Comparison of ENCODE assay signal across 9 cellular contexts in genomic region chr4:113978561-113979156, GRCh38. TPM values are rescaled to one million over a fixed set of nuclear protein-coding genes. Genes with fewer than 3 reads are reported as not detected.
A peak's percentile ranks its signal among the peaks of the same experiment; 100 is the strongest.
DNase-seq lines count a peak whose midpoint lies in the region; ATAC-seq and TF ChIP-seq lines count a peak whose summit lies in the region.
"Had no signal": no experiment of that assay in that cellular context is flagged by ENCODE, and none has a peak within 500 bp of the region (broad histone marks: within the 10 kb centered on the region; RNA-seq: fewer than 3 reads in every experiment).

No MANE protein-coding gene starts in this region.

- H3K9ac ChIP-seq in MM.1S (ENCODE audit: low read length), result no peak overlapping the region

- H3K4me3 ChIP-seq in brain microvascular endothelial cell (ENCODE audit: low read depth, low read length) (peak overlapping the region; percentile 72), kidney epithelial cell (ENCODE audit: low read depth, low read length) (peak overlapping the region; percentile 75), testis (peak overlapping the region; percentile 57 to 75), MM.1S (ENCODE audit: low read length) (no peak overlapping the region)

- H3K27ac ChIP-seq in brain microvascular endothelial cell (peak overlapping the region; percentile 74), testis (peak overlapping the region; percentile 53 to 81), MM.1S (ENCODE audit: low read length) (no peak overlapping the region)

- H3K27me3 ChIP-seq in brain microvascular endothelial cell (replicated peaks) (no peaks in the 10 kb centered on the region), kidney epithelial cell (ENCODE audit: control insufficient read depth, insufficient read depth, low read length) (no peaks in the 10 kb centered on the region), testis (no peaks in the 10 kb centered on the region), MM.1S (replicated peaks; ENCODE audit: insufficient read depth, low read length) (no peaks in the 10 kb centered on the region)

- no peak overlapping the region for H3K4me2 ChIP-seq in MM.1S (ENCODE audit: low read depth, low read length)

- DNase-seq in DMS153 treated with DMSO at 0.1 percent for 48 hours (lab: John Stamatoyannopoulos, UW; ENCODE audit: unreplicated experiment), result peak; percentile 49
- no peak for DNase-seq in DMS153 (lab: John Stamatoyannopoulos, UW)
- DNase-seq in brain microvascular endothelial cell, result no peak
- DNase-seq in kidney epithelial cell (ENCODE audit: low read depth), result no peak
- peak; percentile 22 for DNase-seq in testis
- DNase-seq in MM.1S, result no peak
- DNase-seq in germinal center (ENCODE audit: low spot score), result no peak
- DNase-seq: naive B cell had no signal

- no peak overlapping the region for H2AFZ ChIP-seq in MM.1S (ENCODE audit: low read length)

- H3K36me3 ChIP-seq in brain microvascular endothelial cell (replicated peaks), result no peaks in the 10 kb centered on the region
- no peaks in the 10 kb centered on the region for H3K36me3 ChIP-seq in kidney epithelial cell (ENCODE audit: control insufficient read depth, insufficient read depth, low read length)
- H3K36me3 ChIP-seq in testis (ENCODE audit: low read depth, missing control alignments), result no peaks in the 10 kb centered on the region
- no peaks in the 10 kb centered on the region for H3K36me3 ChIP-seq in MM.1S (replicated peaks; ENCODE audit: insufficient read depth, low read length)

- in situ Hi-C loops in brain microvascular endothelial cell (cut with HindIII; ENCODE audit: low pct_ligation_motif_present, low sequenced_read_pairs), result no loop called here

- H3K9me3 ChIP-seq in testis (no peaks in the 10 kb centered on the region), MM.1S (replicated peaks; ENCODE audit: insufficient read depth, low read length) (no peaks in the 10 kb centered on the region)

- H3K4me1 ChIP-seq in testis (no peaks in the 10 kb centered on the region), MM.1S (ENCODE audit: low read length) (no peaks in the 10 kb centered on the region)

- 41 to 58% methylated on average over 18 of the region's 18 CpGs for WGBS in testis, 2 donors

- intact Hi-C loops in testis (cut with DNase I; ENCODE audit: low total_unique reads), result no loop called here

- peak; percentile 6 for TF ChIP-seq CTCF in brain microvascular endothelial cell (IDR thresholded peaks at IDR 0.05; ENCODE audit: low read depth, low read length, missing control alignments)
- TF ChIP-seq CTCF in kidney epithelial cell (IDR thresholded peaks at IDR 0.05; ENCODE audit: insufficient read depth, low read length, poor library complexity, severe bottlenecking), result no peak
- no peak for TF ChIP-seq CTCF in testis (IDR thresholded peaks at IDR 0.05)
- no peak for TF ChIP-seq CTCF in MM.1S (IDR thresholded peaks at IDR 0.05; ENCODE audit: low read length)

- no peak for ATAC-seq in HG03139 (IDR thresholded peaks at IDR 0.05; ENCODE audit: unreplicated experiment)

- no peaks in the 10 kb centered on the region for H4K20me1 ChIP-seq in MM.1S (ENCODE audit: insufficient read depth, low read length)

- no peaks in the 10 kb centered on the region for H3K9me2 ChIP-seq in MM.1S (replicated peaks; ENCODE audit: insufficient read depth, low read length)

- TF ChIP-seq POLR2A in testis (IDR thresholded peaks at IDR 0.05), result no peak

- H3K79me2 ChIP-seq in MM.1S (ENCODE audit: low read length), result no peaks in the 10 kb centered on the region

- H3F3A ChIP-seq in MM.1S (ENCODE audit: insufficient read depth, low read length), result no peaks in the 10 kb centered on the region

RNA-seq across cellular contexts. Expression of gene ARSJ, which starts 0.8 kb away (rescaled TPM):
- 13.0 and 13.8 TPM in 2 replicates for total RNA-seq in kidney epithelial cell
- under 1 TPM; 0.55 to 0.74 TPM for total RNA-seq in testis
- polyA plus RNA-seq in testis (ENCODE audit: insufficient read depth, low read depth, low replicate concordance), result 1.6 TPM

Comparison
In these comparisons a context has a peak if more than half of its experiments do, and no peak if none do; other contexts are left out.
1. DNase-seq: peak in DMS153 treated with DMSO at 0.1 percent for 48 hours (single experiment) and testis (single experiment); none in DMS153 (single experiment), brain microvascular endothelial cell (single experiment), kidney epithelial cell (single experiment), MM.1S (single experiment) and germinal center (single experiment).